Comparison of ENCODE assay signal across 25 cellular contexts in genomic region chr3:50331364-50331907, GRCh38. TPM values are rescaled to one million over a fixed set of nuclear protein-coding genes. Genes with fewer than 3 reads are reported as not detected.
DNase-seq lines count a peak whose midpoint lies in the region; ATAC-seq and TF ChIP-seq lines count a peak whose summit lies in the region.
"Had no signal": no experiment of that assay in that cellular context is flagged by ENCODE, and none has a peak within 500 bp of the region (broad histone marks: within the 10 kb centered on the region; RNA-seq: fewer than 3 reads in every experiment).

No MANE protein-coding gene starts in this region.

- no peaks in the 10 kb centered on the region for H3K9me3 ChIP-seq in right cardiac atrium (ENCODE audit: control insufficient read depth, low read length)
- H3K9me3 ChIP-seq in left ventricle myocardium inferior (replicated peaks) = no peaks in the 10 kb centered on the region

- DNase-seq in right cardiac atrium = peak in 2 of 3 donors; percentile 17 to 40
- no peak for DNase-seq in left ventricle myocardium inferior
- DNase-seq in neural crest cell (ENCODE audit: low read depth, low spot score) = no peak
- no peak for DNase-seq in posterior cingulate gyrus
- no peak for DNase-seq in HT-29 (ENCODE audit: low spot score)
- DNase-seq: DMS153, DND-41, GOT3, HCEC 1CT, Kasumi-1, NCI-H1092 treated with DMSO at 0.1 percent for 48 hours, NCI-H1436, NCI-H187, NCI-H2081 treated with DMSO at 0.1 percent for 48 hours, NCI-H2171, NCI-H226, NCI-H510A, NCI-H69, RPMI8226, SHP77 treated with DMSO at 0.1 percent for 48 hours had no signal

- H3K4me3 ChIP-seq in right cardiac atrium (ENCODE audit: low read length) (no peak overlapping the region), left ventricle myocardium inferior (no peak overlapping the region)

- peaks cover 30% of the 10 kb centered on the region for H3K4me1 Mint-ChIP-seq in neural crest cell

- no peak overlapping the region for H3K27ac Mint-ChIP-seq in neural crest cell (ENCODE audit: unreplicated experiment)
- H3K27ac Mint-ChIP-seq: B cell had no signal

- H3K36me3 Mint-ChIP-seq in neural crest cell (ENCODE audit: low read depth) = peaks cover 5% of the 10 kb centered on the region

- 95% methylated on average over 19 of the region's 19 CpGs for WGBS in right cardiac atrium

- no peak for ATAC-seq in right cardiac atrium
- no peak for ATAC-seq in HG02763 (IDR thresholded peaks at IDR 0.05; ENCODE audit: unreplicated experiment)

- no peaks in the 10 kb centered on the region for H3K27me3 Mint-ChIP-seq in neural crest cell (ENCODE audit: low read depth)
- H3K27me3 Mint-ChIP-seq: B cell had no signal

- TF ChIP-seq CTCF in left ventricle myocardium inferior (IDR thresholded peaks at IDR 0.05; ENCODE audit: borderline replicate concordance) (no peak), VCaP (conservative IDR thresholded peaks at IDR 0.05) (no peak), neural crest cell (conservative IDR thresholded peaks at IDR 0.05) (no peak)

- peak overlapping the region; percentile 59 for H3K4me3 Mint-ChIP-seq in neural crest cell
- H3K4me3 Mint-ChIP-seq: B cell had no signal

- no peak overlapping the region for H3K27ac ChIP-seq in right cardiac atrium (ENCODE audit: low read length)
- no peak overlapping the region for H3K27ac ChIP-seq in left ventricle myocardium inferior (replicated peaks)
- peak overlapping the region; percentile 97; the same call in 1 of the 2 replicates for H3K27ac ChIP-seq in VCaP
- H3K27ac ChIP-seq: C4-2B, HL-60 had no signal

- H3K27me3 ChIP-seq in right cardiac atrium (ENCODE audit: control insufficient read depth, insufficient read depth) = no peaks in the 10 kb centered on the region
- H3K27me3 ChIP-seq in left ventricle myocardium inferior (ENCODE audit: low read depth) = no peaks in the 10 kb centered on the region

- peaks cover 41% of the 10 kb centered on the region for H3K36me3 ChIP-seq in left ventricle myocardium inferior

- no peaks in the 10 kb centered on the region for H3K9me3 Mint-ChIP-seq in neural crest cell

- H3K4me1 ChIP-seq in right cardiac atrium (ENCODE audit: control insufficient read depth, insufficient read depth, low read length) (peaks cover 3% of the 10 kb centered on the region), left ventricle myocardium inferior (peaks cover 90% of the 10 kb centered on the region)

- intact Hi-C loops in right cardiac atrium (cut with DNase I) = no loop called here
- intact Hi-C loops in left ventricle myocardium inferior (cut with micrococcal nuclease) = no loop called here
- intact Hi-C loops in posterior cingulate gyrus (cut with DNase I) = no loop called here

RNA-seq across cellular contexts. Expression of gene TUSC2, which starts 3.4 kb away (rescaled TPM):
- total RNA-seq in right cardiac atrium (10 to 100 TPM; 28.9 to 33.0 (median 30.0) TPM), left ventricle myocardium inferior (32.9 TPM), neural crest cell (35.0 and 35.5 TPM in 2 replicates)
- polyA plus RNA-seq in right cardiac atrium = 34.9 TPM
- total RNA-seq in HT-29 (2014; rRNA removed; shearing (Covaris generic)) = 66.8 and 69.2 TPM in 2 replicates

RNA-seq across cellular contexts. Expression of gene HYAL2, which starts 8.9 kb away (rescaled TPM):
- 100 to 1,000 TPM in 1 of 4 donors, 10 to 100 TPM in 3; 40.9 to 114 (median 46.5) TPM for total RNA-seq in right cardiac atrium
- 57.7 TPM for polyA plus RNA-seq in right cardiac atrium
- total RNA-seq in left ventricle myocardium inferior = 38.9 TPM
- total RNA-seq in neural crest cell = 73.0 and 78.0 TPM in 2 replicates
- total RNA-seq in HT-29 (2014; rRNA removed; shearing (Covaris generic)) = 81.4 and 82.6 TPM in 2 replicates

RNA-seq across cellular contexts. Expression of gene RASSF1, which starts 9.2 kb away (rescaled TPM):
- total RNA-seq in right cardiac atrium (10 to 100 TPM; 15.6 to 19.1 (median 15.8) TPM), left ventricle myocardium inferior (11.4 TPM), neural crest cell (15.1 and 16.8 TPM in 2 replicates)
- 20.4 TPM for polyA plus RNA-seq in right cardiac atrium
- 24.2 and 30.2 TPM in 2 replicates for total RNA-seq in HT-29 (2014; rRNA removed; shearing (Covaris generic))

RNA-seq across cellular contexts. Expression of gene ZMYND10, which starts 14.1 kb away (rescaled TPM):
- total RNA-seq in right cardiac atrium = under 1 TPM; 0.20 to 0.40 (median 0.29) TPM
- polyA plus RNA-seq in right cardiac atrium = 0.25 TPM
- total RNA-seq in left ventricle myocardium inferior = not detected
- total RNA-seq in neural crest cell = 2.3 and 2.5 TPM in 2 replicates
- 0.48 TPM in 1 of 2 replicates, not detected in the other for total RNA-seq in HT-29 (2014; rRNA removed; shearing (Covaris generic))

RNA-seq across cellular contexts. Expression of gene NPRL2, which starts 19.1 kb away (rescaled TPM):
- total RNA-seq in right cardiac atrium (10 to 100 TPM; 18.4 to 24.3 (median 19.3) TPM), left ventricle myocardium inferior (16.4 TPM), neural crest cell (29.7 and 30.6 TPM in 2 replicates)
- polyA plus RNA-seq in right cardiac atrium = 16.7 TPM
- total RNA-seq in HT-29 (2014; rRNA removed; shearing (Covaris generic)) = 30.0 and 30.7 TPM in 2 replicates

Comparison
In these comparisons a context has a peak if more than half of its experiments do, and no peak if none do; other contexts are left out.
1. DNase-seq: peak in right cardiac atrium (2 of 3); none in left ventricle myocardium inferior (single experiment), neural crest cell (single experiment), posterior cingulate gyrus (0 of 10) and HT-29 (single experiment).